ENCODE assay signal across 17 cellular contexts in genomic region chr4:162836773-162837172, GRCh38.
DNase-seq lines count a peak whose midpoint lies in the region; ATAC-seq lines count a peak whose summit lies in the region.
"Had no signal": no experiment of that assay in that cellular context is flagged by ENCODE, and none has a peak within 500 bp of the region (broad histone marks: within the 10 kb centered on the region; RNA-seq: fewer than 3 reads in every experiment).

No MANE protein-coding gene starts in this region.

- intact Hi-C loops in left ventricle myocardium superior (cut with micrococcal nuclease) (no loop called here), Right ventricle myocardium inferior (cut with DNase I) (no loop called here), left colon (cut with DNase I, micrococcal nuclease) (no loop called here)

- peak; percentile 45 for DNase-seq in DMS 273 (lab: John Stamatoyannopoulos, UW; ENCODE audit: unreplicated experiment)
- no peak for DNase-seq in DMS 273 treated with DMSO at 0.1 percent for 48 hours (lab: John Stamatoyannopoulos, UW)
- no peak for DNase-seq in left ventricle myocardium superior
- no peak for DNase-seq in Right ventricle myocardium inferior (ENCODE audit: missing footprints)
- peak; percentile 46 for DNase-seq in occipital lobe (lab: John Stamatoyannopoulos, UW)
- peak; percentile 75 for DNase-seq in superior temporal gyrus (ENCODE audit: extremely low spot score)
- DNase-seq in left colon, result no peak
- no peak for DNase-seq in DMS153 (lab: John Stamatoyannopoulos, UW)
- DNase-seq: AML-193; CD4-positive, alpha-beta memory T cell; DMS79; GDM1; GOT3; H7; HFFc6 had no signal

- ATAC-seq in left ventricle myocardium superior (peak; percentile 50), Right ventricle myocardium inferior (no peak), left colon (no peak)
- ATAC-seq: A549, HCT116 had no signal

Comparison
In these comparisons a context has a peak if more than half of its experiments do, and no peak if none do; other contexts are left out.
1. DNase-seq: peak in DMS 273 (single experiment), occipital lobe (single experiment) and superior temporal gyrus (single experiment); none in DMS 273 treated with DMSO at 0.1 percent for 48 hours (single experiment), left ventricle myocardium superior (single experiment), Right ventricle myocardium inferior (single experiment), left colon (0 of 2) and DMS153 (single experiment).